28 cellular contexts compared by ENCODE assay signal in genomic region chr18:31039426-31039825, GRCh38. TPM values are rescaled to one million over a fixed set of nuclear protein-coding genes. Genes with fewer than 3 reads are reported as not detected.
DNase-seq lines count a peak whose midpoint lies in the region; ATAC-seq and TF ChIP-seq lines count a peak whose summit lies in the region.
"Had no signal": no experiment of that assay in that cellular context is flagged by ENCODE, and none has a peak within 500 bp of the region (broad histone marks: within the 10 kb centered on the region; RNA-seq: fewer than 3 reads in every experiment).

No MANE protein-coding gene starts in this region.

- ATAC-seq in HCT116 (no peak), PC-3 (peak; percentile 7), HG03469 (IDR thresholded peaks at IDR 0.05; ENCODE audit: unreplicated experiment) (no peak)
- ATAC-seq: A549, GM23338 had no signal

- H3K79me2 ChIP-seq in HCT116 (ENCODE audit: insufficient read depth, low read length): peaks cover 19% of the 10 kb centered on the region
- peaks cover 42% of the 10 kb centered on the region for H3K79me2 ChIP-seq in PC-3 (ENCODE audit: low read length)

- no peak overlapping the region for H3K18ac ChIP-seq in mesenchymal stem cell (ENCODE audit: low read depth in 1 of 2, low read length in 2 of 2)

- no peak overlapping the region for H3K4ac ChIP-seq in mesenchymal stem cell (ENCODE audit: low read depth in 1 of 2, low read length in 2 of 2)

- H3K4me1 ChIP-seq in HCT116 (ENCODE audit: control insufficient read depth in 1 of 2, insufficient read depth in 2 of 2, low read length in 2 of 2) (peaks cover 0 to 35% of the 10 kb centered on the region in 2 experiments; a peak in 2 of 4 replicates), PC-3 (ENCODE audit: insufficient read depth, low read length) (peaks cover 25% of the 10 kb centered on the region), mesenchymal stem cell (ENCODE audit: control insufficient read depth, insufficient read depth, low read depth, low read length) (peaks cover 1% of the 10 kb centered on the region), esophagus muscularis mucosa (peaks cover 16 to 23% (median 22%) of the 10 kb centered on the region in 4 donors)
- H3K4me1 ChIP-seq: A549, prostate gland, SJCRH30 had no signal

- peak overlapping the region; percentile 76 for H3K4me2 ChIP-seq in HCT116 (ENCODE audit: low read length)
- peak overlapping the region; percentile 84 for H3K4me2 ChIP-seq in PC-3 (ENCODE audit: low read length)
- no peak overlapping the region for H3K4me2 ChIP-seq in mesenchymal stem cell (ENCODE audit: low read length, poor library complexity, severe bottlenecking)
- H3K4me2 ChIP-seq: A549, GM23338 had no signal

- H3K9me3 ChIP-seq in HCT116 (ENCODE audit: control insufficient read depth in 1 of 2, insufficient read depth in 1 of 2, low read depth in 1 of 2, low read length in 2 of 2) (no peaks in the 10 kb centered on the region), PC-3 (ENCODE audit: low read length) (no peaks in the 10 kb centered on the region), mesenchymal stem cell (ENCODE audit: control insufficient read depth, low read length) (peaks cover 3% of the 10 kb centered on the region), esophagus muscularis mucosa (no peaks in the 10 kb centered on the region)
- H3K9me3 ChIP-seq: A549, left ventricle myocardium inferior, neutrophil, prostate gland, sigmoid colon, SJCRH30, tibial artery had no signal

- H2AFZ ChIP-seq in HCT116 (ENCODE audit: low read depth, low read length, poor library complexity, severe bottlenecking) (no peak overlapping the region), PC-3 (ENCODE audit: low read length) (0 out of 2 replicates have a peak overlapping the region, but pooled peaks have one; percentile 24), mesenchymal stem cell (ENCODE audit: low read depth, low read length) (no peak overlapping the region)
- H2AFZ ChIP-seq: GM23338 had no signal

- peaks cover 2% of the 10 kb centered on the region for H3K79me1 ChIP-seq in mesenchymal stem cell (replicated peaks; ENCODE audit: low read length, poor library complexity, severe bottlenecking)

- H2BK15ac ChIP-seq in mesenchymal stem cell (ENCODE audit: low read depth, poor library complexity, severe bottlenecking): no peak overlapping the region

- H2BK120ac ChIP-seq in mesenchymal stem cell (ENCODE audit: low read depth, low read length): no peak overlapping the region

- H3K23ac ChIP-seq in mesenchymal stem cell (ENCODE audit: low read length in 2 of 2): no peak overlapping the region

- H4K8ac ChIP-seq in mesenchymal stem cell (ENCODE audit: low read length): no peak overlapping the region

- no peak overlapping the region for H4K91ac ChIP-seq in mesenchymal stem cell (ENCODE audit: low read length)

- H3K36me3 ChIP-seq in HCT116 (ENCODE audit: control insufficient read depth in 1 of 2, insufficient read depth in 2 of 2, low read length in 2 of 2) (no peaks in the 10 kb centered on the region), PC-3 (ENCODE audit: low read depth, low read length) (no peaks in the 10 kb centered on the region), mesenchymal stem cell (ENCODE audit: control insufficient read depth in 1 of 2, insufficient read depth in 2 of 2, low read depth in 1 of 2, low read length in 2 of 2) (peaks cover 0 to 5% of the 10 kb centered on the region in 2 experiments), esophagus muscularis mucosa (no peaks in the 10 kb centered on the region)
- H3K36me3 ChIP-seq: left ventricle myocardium inferior, neutrophil, prostate gland, sigmoid colon, SJCRH30, tibial artery had no signal

- CTCF ChIA-PET in HCT116 (lab: Charles Lee) (no interaction called here), PC-3 (lab: Charles Lee) (no interaction called here)

- RAD21 ChIA-PET in HCT116 (lab: Charles Lee; ENCODE audit: low non-redundant PET in 1 of 2, low total read pairs in 2 of 2, uncharacterized antibody in 2 of 2, unreplicated experiment in 2 of 2): no interaction called here

- no peak for DNase-seq in HCT116 (ENCODE audit: low read depth, low spot score)
- peak; percentile 64 for DNase-seq in PC-3
- DNase-seq in choroid plexus epithelial cell (ENCODE audit: low read depth): peak; percentile 8
- DNase-seq in mesenchymal stem cell: no peak
- DNase-seq in cerebellar cortex (ENCODE audit: low spot score): no peak
- DNase-seq in iPS-NIHi11 (ENCODE audit: low spot score): no peak
- no peak for DNase-seq in esophagus muscularis mucosa (ENCODE audit: extremely low spot score)
- DNase-seq: activated B cell treated with CpG ODN at 0.5 μM for 24 hours; activated CD4-positive, alpha-beta T cell treated with anti-CD3 and anti-CD28 coated beads, Interleukin-2, amount 50 U/mL, for 1 hour; activated gamma-delta T cell; activated naive CD8-positive, alpha-beta T cell treated with anti-CD3 and anti-CD28 coated beads, Interleukin-2, amount 10 ng/mL, durations not matched to agents 7 days and 5 days; activated T-cell treated with anti-CD3 and anti-CD28 coated beads, Interleukin-2, amount 50 U/mL, for 24 hours; dorsolateral prefrontal cortex; left ventricle myocardium inferior; MV-4-11; NCI-H1436 treated with DMSO at 0.1 percent for 48 hours; NCI-H446; NCI-H774; sigmoid colon; SJCRH30; stimulated activated CD4-positive, alpha-beta T cell treated with anti-CD3 and anti-CD28 coated beads, Interleukin-4, amount 100 ng/mL, for 24 hours; T1000; tibial artery had no signal

- H4K20me1 ChIP-seq in HCT116 (ENCODE audit: insufficient read depth) (no peaks in the 10 kb centered on the region), PC-3 (ENCODE audit: low read length) (no peaks in the 10 kb centered on the region)

- H3K4me3 ChIP-seq in HCT116 (replicated peaks in 1 of 2; ENCODE audit: low read depth in 1 of 2, low read length in 2 of 2): peak overlapping the region in 1 of 2 experiments; percentile 8; a peak in 1 of 4 replicates
- H3K4me3 ChIP-seq in PC-3 (ENCODE audit: low read length): peak overlapping the region; percentile 77; the same call in 1 of the 2 replicates
- no peak overlapping the region for H3K4me3 ChIP-seq in choroid plexus epithelial cell (ENCODE audit: low read depth, low read length)
- H3K4me3 ChIP-seq in mesenchymal stem cell (ENCODE audit: insufficient read depth in 1 of 2, low read depth in 1 of 2, low read length in 2 of 2): no peak overlapping the region
- no peak overlapping the region for H3K4me3 ChIP-seq in esophagus muscularis mucosa
- H3K4me3 ChIP-seq: A549, dorsolateral prefrontal cortex, GM23338, left ventricle myocardium inferior, prostate gland, sigmoid colon, SJCRH30, tibial artery had no signal

- TF ChIP-seq POLR2A in HCT116 (IDR thresholded peaks at IDR 0.05; ENCODE audit: borderline replicate concordance, extremely low read depth, insufficient read depth, insufficient read length) (no peak), esophagus muscularis mucosa (IDR thresholded peaks at IDR 0.05; ENCODE audit: low read depth) (no peak)

- H3K27ac ChIP-seq in HCT116 (ENCODE audit: low read depth, low read length) (peak overlapping the region; percentile 26; the same call in 1 of the 2 replicates), PC-3 (ENCODE audit: low read length) (peak overlapping the region; percentile 21; the same call in 1 of the 2 replicates), mesenchymal stem cell (ENCODE audit: low read length, poor library complexity, severe bottlenecking) (peak overlapping the region; percentile 14), esophagus muscularis mucosa (replicated peaks in 1 of 4) (no peak overlapping the region)
- H3K27ac ChIP-seq: A549, dorsolateral prefrontal cortex, left ventricle myocardium inferior, neutrophil, prostate gland, sigmoid colon, SJCRH30, tibial artery had no signal

- BruUV-seq in HCT116 (replicated peaks; lab: Mats Ljungman, UMichigan) (no TSS peak), PC-3 (replicated peaks; lab: Mats Ljungman, UMichigan) (no TSS peak)

- H3K14ac ChIP-seq in mesenchymal stem cell (ENCODE audit: low read length in 2 of 2): no peak overlapping the region

- TF ChIP-seq RAD21 in HCT116 (IDR thresholded peaks at IDR 0.05; ENCODE audit: low read depth): no peak

- H3K9me2 ChIP-seq in HCT116 (ENCODE audit: insufficient read depth) (no peaks in the 10 kb centered on the region), PC-3 (replicated peaks; ENCODE audit: low read length) (no peaks in the 10 kb centered on the region)

- H3K9ac ChIP-seq in HCT116 (ENCODE audit: low read length): peak overlapping the region; percentile 70; the same call in 1 of the 2 replicates
- H3K9ac ChIP-seq in PC-3 (ENCODE audit: low read length): no peak overlapping the region
- H3K9ac ChIP-seq in mesenchymal stem cell (ENCODE audit: low read length): no peak overlapping the region

- no peaks in the 10 kb centered on the region for H3F3A ChIP-seq in PC-3 (ENCODE audit: low read length, unreplicated experiment)

- H3K27me3 ChIP-seq in HCT116 (ENCODE audit: insufficient read depth, low read length) (no peaks in the 10 kb centered on the region), PC-3 (ENCODE audit: low read length) (no peaks in the 10 kb centered on the region), mesenchymal stem cell (ENCODE audit: control insufficient read depth in 1 of 2, insufficient read depth in 1 of 2, low read length in 2 of 2) (peaks cover 0 to 46% of the 10 kb centered on the region in 2 experiments), esophagus muscularis mucosa (peaks cover 0 to 59% (median 34%) of the 10 kb centered on the region in 4 donors)
- H3K27me3 ChIP-seq: SJCRH30 had no signal

- no peak overlapping the region for H2BK5ac ChIP-seq in mesenchymal stem cell (ENCODE audit: low read depth, low read length, poor library complexity, severe bottlenecking)

- WGBS in mesenchymal stem cell: 92% methylated on average over 1 of the region's 3 CpGs
- 42% methylated on average over 3 of the region's 3 CpGs for WGBS in esophagus muscularis mucosa

- POLR2A ChIA-PET in HCT116 (lab: Charles Lee): no interaction called here
- POLR2A ChIA-PET in PC-3 (lab: Charles Lee; ENCODE audit: unreplicated experiment): interaction anchor here (0.5 to 0.6 kb wide), 3 partner anchors 54 to 137 kb away, joined by 3 to 4 read pairs (median 3); no protein-coding TSS in a partner anchor

- no peak overlapping the region for H2AK5ac ChIP-seq in mesenchymal stem cell (ENCODE audit: low read length, severe bottlenecking)

- intact Hi-C loops in HCT116 (cut with micrococcal nuclease) (no loop called here), PC-3 (cut with micrococcal nuclease) (no loop called here), esophagus muscularis mucosa (cut with DNase I) (no loop called here)

- TF ChIP-seq EP300 in esophagus muscularis mucosa (IDR thresholded peaks at IDR 0.05): no peak

- no peak overlapping the region for H2BK12ac ChIP-seq in mesenchymal stem cell (ENCODE audit: low read length in 2 of 2)

- TF ChIP-seq CTCF in HCT116 (IDR thresholded peaks at IDR 0.05 in 2 of 3, conservative IDR thresholded peaks at IDR 0.05 in 1 of 3; ENCODE audit: borderline replicate concordance in 1 of 3, insufficient read depth in 1 of 3, low read depth in 2 of 3, low read length in 2 of 3) (no peak), PC-3 (conservative IDR thresholded peaks at IDR 0.05; ENCODE audit: low read depth, low read length) (no peak), choroid plexus epithelial cell (conservative IDR thresholded peaks at IDR 0.05; ENCODE audit: low read depth, low read length) (no peak), esophagus muscularis mucosa (IDR thresholded peaks at IDR 0.05) (no peak)

RNA-seq across cellular contexts. Expression of gene DSC3, which starts 3.1 kb away (rescaled TPM):
- total RNA-seq in HCT116 (2021; ENCODE audit: unreplicated experiment): 7.6 TPM
- 2.5 and 3.0 TPM in 2 replicates for polyA plus RNA-seq in HCT116 (2012)
- total RNA-seq in PC-3 (2014; rRNA removed): 11.1 and 14.6 TPM in 2 replicates
- polyA plus RNA-seq in mesenchymal stem cell (2013, experiment 1 of 2): 1.5 TPM
- polyA plus RNA-seq in mesenchymal stem cell (2013, experiment 2 of 2): 1.4 TPM
- under 1 TPM in 3 of 4 donors, not detected in 1; under 0.01 to 0.52 (median 0.23) TPM for total RNA-seq in esophagus muscularis mucosa
- total RNA-seq: activated B cell treated with CpG ODN at 0.5 μM for 24 hours; activated naive CD8-positive, alpha-beta T cell treated with anti-CD3 and anti-CD28 coated beads, Interleukin-2, amount 10 ng/mL, durations not matched to agents 7 days and 5 days; left ventricle myocardium inferior; SJCRH30 had no signal

Comparison
In these comparisons a context has a peak if more than half of its experiments do, and no peak if none do; other contexts are left out.
1. DNase-seq: peak in PC-3 (single experiment) and choroid plexus epithelial cell (single experiment); none in HCT116 (single experiment), mesenchymal stem cell (single experiment), cerebellar cortex (single experiment), iPS-NIHi11 (single experiment) and esophagus muscularis mucosa (single experiment).
2. H3K27ac ChIP-seq: peak in HCT116 (single experiment), PC-3 (single experiment) and mesenchymal stem cell (single experiment); none in esophagus muscularis mucosa (0 of 4).